37 cellular contexts compared by ENCODE assay signal in the genomic region with DNA sequence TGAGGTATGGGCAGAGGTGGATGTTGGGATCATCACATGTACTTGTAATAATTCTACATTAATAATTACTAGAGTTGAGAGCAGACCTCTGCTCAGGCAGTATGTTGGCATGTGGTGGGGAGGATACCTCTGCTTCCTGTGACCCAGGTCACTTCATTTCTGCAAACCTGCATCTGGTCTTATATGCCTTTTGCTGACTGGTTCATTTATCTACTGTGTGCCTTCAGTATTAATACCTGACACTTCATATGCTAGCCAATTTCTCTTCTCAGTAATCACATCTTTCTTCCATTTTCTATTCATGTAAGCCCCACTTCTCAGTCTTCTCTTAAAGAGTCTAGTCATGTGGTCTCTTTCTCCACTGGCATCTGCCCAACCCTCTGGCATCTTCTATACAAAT. TPM values are rescaled to one million over a fixed set of nuclear protein-coding genes. Genes with fewer than 3 reads are reported as not detected.
"Had no signal": no experiment of that assay in that cellular context is flagged by ENCODE, and none has a peak within 500 bp of the region (broad histone marks: within the 10 kb centered on the region; RNA-seq: fewer than 3 reads in every experiment).

No MANE protein-coding gene starts in this region.

- ATAC-seq: activated CD8-positive, alpha-beta T cell treated with anti-CD3 and anti-CD28 coated beads for 36 hours; activated naive CD4-positive, alpha-beta T cell treated with anti-CD3 and anti-CD28 coated beads, Interleukin-2, amount 50 U/mL, for 72 hours; activated T-cell treated with anti-CD3 and anti-CD28 coated beads, Interleukin-2, amount 50 U/mL, for 4 hours; activated T-cell treated with anti-CD3 and anti-CD28 coated beads, Interleukin-2, amount 50 U/mL, for 72 hours; activated T-helper 17 cell treated with anti-CD3 and anti-CD28 coated beads, Interleukin-2, amount 50 U/mL, for 72 hours; body of pancreas had no signal

- H3K27ac ChIP-seq: adrenal gland, body of pancreas, brain microvascular endothelial cell, breast epithelium, VCaP had no signal

- H3K9me3 ChIP-seq: adrenal gland, body of pancreas had no signal

- H3K4me3 ChIP-seq: adrenal gland, body of pancreas, breast epithelium had no signal

- H3K27me3 ChIP-seq: adrenal gland, body of pancreas, brain microvascular endothelial cell, breast epithelium had no signal

- H3K4me1 ChIP-seq: adrenal gland, body of pancreas, breast epithelium had no signal

- H3K36me3 ChIP-seq: adrenal gland, brain microvascular endothelial cell, breast epithelium had no signal

- DNase-seq: activated B cell treated with CpG ODN at 0.5 μM for 24 hours; activated CD4-positive, alpha-beta memory T cell treated with anti-CD3 and anti-CD28 coated beads for 36 hours; activated CD4-positive, alpha-beta T cell treated with anti-CD3 and anti-CD28 coated beads for 4 hours; activated CD4-positive, alpha-beta T cell treated with anti-CD3 and anti-CD28 coated beads, Interleukin-2, amount 10 ng/mL, durations not matched to agents 24 days and 14 days; activated CD4-positive, alpha-beta T cell treated with anti-CD3 and anti-CD28 coated beads, Interleukin-2, amount 50 U/mL, for 1 hour; activated CD4-positive, alpha-beta T cell treated with anti-CD3 and anti-CD28 coated beads, Interleukin-2, amount 50 U/mL, for 4 hours; activated CD4-positive, CD25-positive, alpha-beta regulatory T cell treated with anti-CD3 and anti-CD28 coated beads, Interleukin-2, amount 50 U/mL, for 72 hours; activated CD8-positive, alpha-beta memory T cell treated with anti-CD3 and anti-CD28 coated beads, Interleukin-2, amount 50 U/mL, for 4 hours; activated CD8-positive, alpha-beta T cell treated with anti-CD3 and anti-CD28 coated beads for 36 hours; activated effector memory CD4-positive, alpha-beta T cell treated with anti-CD3 and anti-CD28 coated beads, Interleukin-2, amount 50 U/mL, for 16 hours; activated gamma-delta T cell treated with Interleukin-2 at 50 U/mL for 16 hours; activated naive CD4-positive, alpha-beta T cell; activated naive CD4-positive, alpha-beta T cell treated with anti-CD3 and anti-CD28 coated beads for 36 hours; activated naive CD4-positive, alpha-beta T cell treated with anti-CD3 and anti-CD28 coated beads, Interleukin-2, amount 50 U/mL, for 16 hours; activated naive CD8-positive, alpha-beta T cell treated with anti-CD3 and anti-CD28 coated beads for 36 hours; activated T-cell treated with anti-CD3 and anti-CD28 coated beads for 4 hours; activated T-cell treated with anti-CD3 and anti-CD28 coated beads, Interleukin-2, amount 50 U/mL, for 1 hour; activated T-cell treated with anti-CD3 and anti-CD28 coated beads, Interleukin-2, amount 50 U/mL, for 4 hours; activated T-cell treated with anti-CD3 and anti-CD28 coated beads, Interleukin-2, amount 50 U/mL, for 72 hours; adrenal gland; amniotic stem cell; aorta; body of pancreas; brain microvascular endothelial cell; central memory CD4-positive, alpha-beta T cell; T-helper 2 cell; T-helper 9 cell had no signal

- FAIRE-seq: astrocyte, TTC549 had no signal

RNA-seq across cellular contexts. Expression of a gene that starts 41.1 kb away (rescaled TPM):
- total RNA-seq: activated CD4-positive, alpha-beta memory T cell treated with anti-CD3 and anti-CD28 coated beads for 36 hours; activated CD8-positive, alpha-beta memory T cell treated with anti-CD3 and anti-CD28 coated beads for 36 hours; activated CD8-positive, alpha-beta T cell treated with anti-CD3 and anti-CD28 coated beads for 36 hours; activated naive CD4-positive, alpha-beta T cell treated with anti-CD3 and anti-CD28 coated beads for 36 hours; activated naive CD4-positive, alpha-beta T cell treated with anti-CD3 and anti-CD28 coated beads, Interleukin-2, amount 50 U/mL, for 72 hours; activated naive CD8-positive, alpha-beta T cell treated with anti-CD3 and anti-CD28 coated beads for 36 hours; activated T-cell treated with anti-CD3 and anti-CD28 coated beads, Interleukin-2, amount 50 U/mL, for 4 hours; activated T-helper 1 cell treated with anti-CD3 and anti-CD28 coated beads, Interleukin-12 subunit alpha, Interleukin-12 subunit beta, Interleukin-2, Interleukin-4 antibody, amounts not matched to agents 30 ng/mL and 10 ng/mL and 1 ng/mL, durations not matched to agents 14 hours and 24 hours and 36 hours; activated T-helper 17 cell treated with anti-CD3 and anti-CD28 coated beads, Interleukin-2, amount 50 U/mL, for 72 hours; aorta; body of pancreas; cardiac septum; cerebellum had no signal

RNA-seq across cellular contexts. Expression of a gene that starts 58.5 kb away (rescaled TPM):
- total RNA-seq: activated B cell treated with CpG ODN at 0.5 μM for 24 hours; activated CD4-positive, alpha-beta memory T cell treated with anti-CD3 and anti-CD28 coated beads for 36 hours; activated CD4-positive, alpha-beta T cell treated with anti-CD3 and anti-CD28 coated beads, Interleukin-2, amount 10 ng/mL, durations not matched to agents 24 days and 14 days; activated CD8-positive, alpha-beta memory T cell treated with anti-CD3 and anti-CD28 coated beads for 36 hours; activated CD8-positive, alpha-beta T cell treated with anti-CD3 and anti-CD28 coated beads for 36 hours; activated naive CD4-positive, alpha-beta T cell treated with anti-CD3 and anti-CD28 coated beads for 36 hours; activated naive CD4-positive, alpha-beta T cell treated with anti-CD3 and anti-CD28 coated beads, Interleukin-2, amount 50 U/mL, for 72 hours; activated T-cell treated with anti-CD3 and anti-CD28 coated beads, Interleukin-2, amount 50 U/mL, for 4 hours; activated T-helper 1 cell treated with anti-CD3 and anti-CD28 coated beads, Interleukin-12 subunit alpha, Interleukin-12 subunit beta, Interleukin-2, Interleukin-4 antibody, amounts not matched to agents 30 ng/mL and 10 ng/mL and 1 ng/mL, durations not matched to agents 14 hours and 24 hours and 36 hours; activated T-helper 17 cell treated with anti-CD3 and anti-CD28 coated beads, Interleukin-2, amount 50 U/mL, for 72 hours; body of pancreas; cardiac septum; cerebellum had no signal
